In genomic region chr7:131164025-131164899, GRCh38 we compare ENCODE assay signal across 10 cellular contexts.
DNase-seq lines count a peak whose midpoint lies in the region; ATAC-seq, FAIRE-seq and TF ChIP-seq lines count a peak whose summit lies in the region.
"Had no signal": no experiment of that assay in that cellular context is flagged by ENCODE, and none has a peak within 500 bp of the region (broad histone marks: within the 10 kb centered on the region; RNA-seq: fewer than 3 reads in every experiment).

No MANE protein-coding gene starts in this region.

- peak overlapping the region; percentile 72 for H3K27ac ChIP-seq in psoas muscle
- H3K27ac ChIP-seq: pancreas had no signal

- no peak for TF ChIP-seq CTCF in psoas muscle (IDR thresholded peaks at IDR 0.05)

- FAIRE-seq in RCC 7860 (lab: Jason Lieb, UNC) = peak; percentile 97
- FAIRE-seq: pancreas had no signal

- peak; percentile 83 to 95 (median 94) for ATAC-seq in psoas muscle
- ATAC-seq: pancreas had no signal

- no peaks in the 10 kb centered on the region for H3K27me3 ChIP-seq in psoas muscle (ENCODE audit: insufficient read depth in 3 of 3, low read length in 2 of 3)
- H3K27me3 ChIP-seq: pancreas had no signal

- H3K4me1 Mint-ChIP-seq in activated T-cell treated with anti-CD3 and anti-CD28 coated beads, Interleukin-2, amount 50 U/mL, for 24 hours (ENCODE audit: low read depth) = no peaks in the 10 kb centered on the region

- DNase-seq in EL = peak; percentile 92
- DNase-seq in RCC 7860 (ENCODE audit: low spot score) = peak; percentile 93
- DNase-seq in epidermal melanocyte (ENCODE audit: insufficient read length, low spot score) = peak; percentile 37
- no peak for DNase-seq in psoas muscle
- DNase-seq in NK-92 treated with Interleukin-12 subunit alpha and Interleukin-12 subunit beta, amount 100 ng/mL, for 24 hours (lab: John Stamatoyannopoulos, UW) = no peak
- DNase-seq in SKM-1 (lab: John Stamatoyannopoulos, UW; ENCODE audit: unreplicated experiment) = no peak
- DNase-seq in activated T-cell treated with anti-CD3 and anti-CD28 coated beads, Interleukin-2, amount 50 U/mL, for 24 hours = no peak
- no peak for DNase-seq in DMS79 treated with DMSO at 0.1 percent for 48 hours (lab: John Stamatoyannopoulos, UW)
- DNase-seq: NCI-H1092, pancreas had no signal

- H3K4me1 ChIP-seq in psoas muscle = peaks cover 11% of the 10 kb centered on the region
- H3K4me1 ChIP-seq: pancreas had no signal

- no peaks in the 10 kb centered on the region for H3K9me3 ChIP-seq in psoas muscle
- H3K9me3 ChIP-seq: pancreas had no signal

- no peak overlapping the region for H3K27ac Mint-ChIP-seq in activated T-cell treated with anti-CD3 and anti-CD28 coated beads, Interleukin-2, amount 50 U/mL, for 24 hours

- no peaks in the 10 kb centered on the region for H3K36me3 ChIP-seq in psoas muscle (ENCODE audit: insufficient read depth in 1 of 2, low read depth in 1 of 2)
- H3K36me3 ChIP-seq: pancreas had no signal

- intact Hi-C loops in psoas muscle (cut with DNase I) = no loop called here

- H3K9me3 Mint-ChIP-seq in activated T-cell treated with anti-CD3 and anti-CD28 coated beads, Interleukin-2, amount 50 U/mL, for 24 hours = no peaks in the 10 kb centered on the region

- no peak overlapping the region for H3K4me3 ChIP-seq in psoas muscle
- H3K4me3 ChIP-seq: pancreas had no signal

- no peak overlapping the region for H3K4me3 Mint-ChIP-seq in activated T-cell treated with anti-CD3 and anti-CD28 coated beads, Interleukin-2, amount 50 U/mL, for 24 hours

- no peaks in the 10 kb centered on the region for H3K36me3 Mint-ChIP-seq in activated T-cell treated with anti-CD3 and anti-CD28 coated beads, Interleukin-2, amount 50 U/mL, for 24 hours (ENCODE audit: low read depth)

- WGBS in psoas muscle, 3 donors = 23 to 54% (median 31%) methylated on average over 3 of the region's 3 CpGs

- H3K27me3 Mint-ChIP-seq in activated T-cell treated with anti-CD3 and anti-CD28 coated beads, Interleukin-2, amount 50 U/mL, for 24 hours = no peaks in the 10 kb centered on the region

Comparison
In these comparisons a context has a peak if more than half of its experiments do, and no peak if none do; other contexts are left out.
1. DNase-seq: peak in EL (single experiment), RCC 7860 (single experiment) and epidermal melanocyte (single experiment); none in psoas muscle (0 of 2), NK-92 treated with Interleukin-12 subunit alpha and Interleukin-12 subunit beta, amount 100 ng/mL, for 24 hours (single experiment), SKM-1 (single experiment), activated T-cell treated with anti-CD3 and anti-CD28 coated beads, Interleukin-2, amount 50 U/mL, for 24 hours (single experiment) and DMS79 treated with DMSO at 0.1 percent for 48 hours (single experiment).